Comparison of ENCODE assay signal across 9 cellular contexts in the genomic region with DNA sequence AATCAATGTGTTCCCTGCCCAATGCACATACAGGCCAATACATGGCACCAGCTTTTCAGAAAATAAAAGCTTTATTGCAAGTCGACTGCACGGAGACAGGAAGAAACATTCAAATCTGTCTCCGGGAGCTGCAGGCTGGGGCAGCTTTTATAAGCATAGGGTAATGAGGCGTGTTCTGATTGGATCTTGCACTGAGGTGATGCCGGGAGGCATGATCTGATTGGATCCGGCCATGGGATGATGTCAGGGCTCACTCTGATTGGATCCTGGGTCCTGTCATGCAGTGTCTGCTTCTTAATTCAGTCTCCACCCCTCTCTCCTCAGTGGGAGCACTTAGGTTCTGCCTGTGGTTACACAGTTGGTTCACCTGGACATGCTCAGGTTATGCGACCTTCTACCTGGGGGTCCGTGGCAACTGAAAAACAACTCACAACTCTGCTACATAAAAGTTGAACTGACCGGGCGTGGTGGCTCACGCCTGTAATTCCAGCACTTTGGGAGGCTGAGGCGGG. TPM values are rescaled to one million over a fixed set of nuclear protein-coding genes. Genes with fewer than 3 reads are reported as not detected.
DNase-seq lines count a peak whose midpoint lies in the region; ATAC-seq lines count a peak whose summit lies in the region.
"Had no signal": no experiment of that assay in that cellular context is flagged by ENCODE, and none has a peak within 500 bp of the region (broad histone marks: within the 10 kb centered on the region; RNA-seq: fewer than 3 reads in every experiment).

No MANE protein-coding gene starts in this region.

- no peak overlapping the region for H3K27ac Mint-ChIP-seq in stimulated activated naive CD8-positive, alpha-beta T cell treated with anti-CD3 and anti-CD28 coated beads, Interleukin-15, amount 100 ng/mL, for 72 hours
- no peak overlapping the region for H3K27ac Mint-ChIP-seq in activated T-helper 2 cell treated with anti-CD3 and anti-CD28 coated beads, Interferon-gamma antibody, Interleukin-2, Interleukin-4, amounts not matched to agents 10 μg/mL and 5 μg/mL and 100 μg/mL, durations not matched to agents 14 hours and 24 hours and 36 hours

- peak; percentile 69 for ATAC-seq in stimulated activated naive CD8-positive, alpha-beta T cell treated with anti-CD3 and anti-CD28 coated beads, Interleukin-15, Interleukin-2, amounts not matched to agents 100 U/mL and 50 U/mL, for 24 hours
- no peak for ATAC-seq in stimulated activated naive CD8-positive, alpha-beta T cell treated with anti-CD3 and anti-CD28 coated beads, Interleukin-15, amount 100 ng/mL, for 72 hours

- peak; percentile 18 for DNase-seq in stimulated activated naive CD8-positive, alpha-beta T cell treated with anti-CD3 and anti-CD28 coated beads, Interleukin-15, Interleukin-2, amounts not matched to agents 100 U/mL and 50 U/mL, for 24 hours
- no peak for DNase-seq in stimulated activated naive CD8-positive, alpha-beta T cell treated with anti-CD3 and anti-CD28 coated beads, Interleukin-15, amount 100 ng/mL, for 72 hours
- DNase-seq in NCI-H2171 (lab: John Stamatoyannopoulos, UW) = peak; percentile 40
- peak; percentile 78 for DNase-seq in cerebellar cortex (ENCODE audit: low spot score)
- no peak for DNase-seq in SKM-1 treated with dmso at 0.1 percent for 144 hours (lab: John Stamatoyannopoulos, UW; ENCODE audit: unreplicated experiment)
- no peak for DNase-seq in activated T-helper 2 cell treated with anti-CD3 and anti-CD28 coated beads, Interferon-gamma antibody, Interleukin-2, Interleukin-4, amounts not matched to agents 10 μg/mL and 5 μg/mL and 100 μg/mL, durations not matched to agents 14 hours and 24 hours and 36 hours (ENCODE audit: low spot score)
- no peak for DNase-seq in SIG-M5 (lab: John Stamatoyannopoulos, UW)
- DNase-seq in DMS114 treated with DMSO at 0.1 percent for 48 hours (lab: John Stamatoyannopoulos, UW; ENCODE audit: unreplicated experiment) = no peak
- DNase-seq: SW 1271 had no signal

- H3K4me1 Mint-ChIP-seq in stimulated activated naive CD8-positive, alpha-beta T cell treated with anti-CD3 and anti-CD28 coated beads, Interleukin-15, amount 100 ng/mL, for 72 hours = peaks cover 5% of the 10 kb centered on the region
- H3K4me1 Mint-ChIP-seq in activated T-helper 2 cell treated with anti-CD3 and anti-CD28 coated beads, Interferon-gamma antibody, Interleukin-2, Interleukin-4, amounts not matched to agents 10 μg/mL and 5 μg/mL and 100 μg/mL, durations not matched to agents 14 hours and 24 hours and 36 hours (ENCODE audit: low read depth) = peaks cover 9% of the 10 kb centered on the region

- no peaks in the 10 kb centered on the region for H3K9me3 Mint-ChIP-seq in stimulated activated naive CD8-positive, alpha-beta T cell treated with anti-CD3 and anti-CD28 coated beads, Interleukin-15, amount 100 ng/mL, for 72 hours
- H3K9me3 Mint-ChIP-seq in activated T-helper 2 cell treated with anti-CD3 and anti-CD28 coated beads, Interferon-gamma antibody, Interleukin-2, Interleukin-4, amounts not matched to agents 10 μg/mL and 5 μg/mL and 100 μg/mL, durations not matched to agents 14 hours and 24 hours and 36 hours = no peaks in the 10 kb centered on the region

- H3K4me3 Mint-ChIP-seq in stimulated activated naive CD8-positive, alpha-beta T cell treated with anti-CD3 and anti-CD28 coated beads, Interleukin-15, amount 100 ng/mL, for 72 hours = no peak overlapping the region
- no peak overlapping the region for H3K4me3 Mint-ChIP-seq in activated T-helper 2 cell treated with anti-CD3 and anti-CD28 coated beads, Interferon-gamma antibody, Interleukin-2, Interleukin-4, amounts not matched to agents 10 μg/mL and 5 μg/mL and 100 μg/mL, durations not matched to agents 14 hours and 24 hours and 36 hours (ENCODE audit: low read depth)

- no peaks in the 10 kb centered on the region for H3K36me3 Mint-ChIP-seq in activated T-helper 2 cell treated with anti-CD3 and anti-CD28 coated beads, Interferon-gamma antibody, Interleukin-2, Interleukin-4, amounts not matched to agents 10 μg/mL and 5 μg/mL and 100 μg/mL, durations not matched to agents 14 hours and 24 hours and 36 hours (ENCODE audit: low read depth)

- H3K27me3 Mint-ChIP-seq in stimulated activated naive CD8-positive, alpha-beta T cell treated with anti-CD3 and anti-CD28 coated beads, Interleukin-15, amount 100 ng/mL, for 72 hours = peaks cover 18% of the 10 kb centered on the region
- H3K27me3 Mint-ChIP-seq in activated T-helper 2 cell treated with anti-CD3 and anti-CD28 coated beads, Interferon-gamma antibody, Interleukin-2, Interleukin-4, amounts not matched to agents 10 μg/mL and 5 μg/mL and 100 μg/mL, durations not matched to agents 14 hours and 24 hours and 36 hours (ENCODE audit: low read depth) = peaks cover 5% of the 10 kb centered on the region

- intact Hi-C loops in activated T-helper 2 cell treated with anti-CD3 and anti-CD28 coated beads, Interferon-gamma antibody, Interleukin-2, Interleukin-4, amounts not matched to agents 10 μg/mL and 5 μg/mL and 100 μg/mL, durations not matched to agents 14 hours and 24 hours and 36 hours (cut with micrococcal nuclease) = no loop called here

RNA-seq across cellular contexts. Expression of a gene that starts 11.8 kb away (rescaled TPM):
- total RNA-seq in activated T-helper 2 cell treated with anti-CD3 and anti-CD28 coated beads, Interferon-gamma antibody, Interleukin-2, Interleukin-4, amounts not matched to agents 10 μg/mL and 5 μg/mL and 100 μg/mL, durations not matched to agents 14 hours and 24 hours and 36 hours = not detected in 2 replicates

RNA-seq across cellular contexts. Expression of a gene that starts 48.0 kb away (rescaled TPM):
- total RNA-seq in activated T-helper 2 cell treated with anti-CD3 and anti-CD28 coated beads, Interferon-gamma antibody, Interleukin-2, Interleukin-4, amounts not matched to agents 10 μg/mL and 5 μg/mL and 100 μg/mL, durations not matched to agents 14 hours and 24 hours and 36 hours = 29.1 and 30.0 TPM in 2 replicates

Comparison
In these comparisons a context has a peak if more than half of its experiments do, and no peak if none do; other contexts are left out.
1. DNase-seq: peak in stimulated activated naive CD8-positive, alpha-beta T cell treated with anti-CD3 and anti-CD28 coated beads, Interleukin-15, Interleukin-2, amounts not matched to agents 100 U/mL and 50 U/mL, for 24 hours (single experiment), NCI-H2171 (single experiment) and cerebellar cortex (single experiment); none in stimulated activated naive CD8-positive, alpha-beta T cell treated with anti-CD3 and anti-CD28 coated beads, Interleukin-15, amount 100 ng/mL, for 72 hours (0 of 2), SKM-1 treated with dmso at 0.1 percent for 144 hours (single experiment), activated T-helper 2 cell treated with anti-CD3 and anti-CD28 coated beads, Interferon-gamma antibody, Interleukin-2, Interleukin-4, amounts not matched to agents 10 μg/mL and 5 μg/mL and 100 μg/mL, durations not matched to agents 14 hours and 24 hours and 36 hours (single experiment), SIG-M5 (single experiment) and DMS114 treated with DMSO at 0.1 percent for 48 hours (single experiment).